In the genomic region with DNA sequence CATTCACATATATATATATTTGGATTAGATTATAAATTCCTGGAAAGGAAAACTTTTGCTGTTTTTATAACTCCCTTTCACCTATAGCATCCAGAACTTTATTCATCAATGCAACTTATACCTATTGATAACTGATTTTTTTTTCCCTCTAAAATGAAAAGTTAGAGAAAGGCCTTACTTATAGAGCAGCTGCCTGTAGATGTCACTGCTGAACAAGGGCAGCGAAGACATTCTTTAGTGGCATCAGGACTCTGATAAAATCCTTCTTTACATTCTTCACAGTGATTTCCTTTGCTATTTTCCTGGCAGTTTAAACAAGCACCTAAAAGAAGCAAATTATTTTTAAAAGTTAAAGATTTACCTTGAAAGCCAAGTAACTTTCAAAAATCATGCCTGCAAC, we compare ENCODE assay signal across 1 cellular context.
TF ChIP-seq lines count a peak whose summit lies in the region.

No MANE protein-coding gene starts in this region.

TF ChIP-seq in IMR-90, 13 proteins besides CTCF, POLR2A, EP300 and RAD21 (continued from another document):
- TF ChIP-seq, protein P1, sequence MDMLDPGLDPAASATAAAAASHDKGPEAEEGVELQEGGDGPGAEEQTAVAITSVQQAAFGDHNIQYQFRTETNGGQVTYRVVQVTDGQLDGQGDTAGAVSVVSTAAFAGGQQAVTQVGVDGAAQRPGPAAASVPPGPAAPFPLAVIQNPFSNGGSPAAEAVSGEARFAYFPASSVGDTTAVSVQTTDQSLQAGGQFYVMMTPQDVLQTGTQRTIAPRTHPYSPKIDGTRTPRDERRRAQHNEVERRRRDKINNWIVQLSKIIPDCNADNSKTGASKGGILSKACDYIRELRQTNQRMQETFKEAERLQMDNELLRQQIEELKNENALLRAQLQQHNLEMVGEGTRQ (IDR thresholded peaks at IDR 0.05; ENCODE audit: low read depth, low read length) = no peak
- TF ChIP-seq FOS (IDR thresholded peaks at IDR 0.05; ENCODE audit: low read depth, low read length) = no peak
- no peak for TF ChIP-seq CEBPB (IDR thresholded peaks at IDR 0.05; ENCODE audit: low read depth, low read length)
- TF ChIP-seq RCOR1 (IDR thresholded peaks at IDR 0.05; ENCODE audit: insufficient replicate concordance, low read length) = no peak
- no peak for TF ChIP-seq BHLHE40 (IDR thresholded peaks at IDR 0.05; ENCODE audit: low read depth, low read length)
- no peak for TF ChIP-seq RFX5 (IDR thresholded peaks at IDR 0.05; ENCODE audit: low read depth, low read length)
- no peak for TF ChIP-seq SMC3 (IDR thresholded peaks at IDR 0.05; ENCODE audit: low read depth, low read length)
- TF ChIP-seq, protein P2, sequence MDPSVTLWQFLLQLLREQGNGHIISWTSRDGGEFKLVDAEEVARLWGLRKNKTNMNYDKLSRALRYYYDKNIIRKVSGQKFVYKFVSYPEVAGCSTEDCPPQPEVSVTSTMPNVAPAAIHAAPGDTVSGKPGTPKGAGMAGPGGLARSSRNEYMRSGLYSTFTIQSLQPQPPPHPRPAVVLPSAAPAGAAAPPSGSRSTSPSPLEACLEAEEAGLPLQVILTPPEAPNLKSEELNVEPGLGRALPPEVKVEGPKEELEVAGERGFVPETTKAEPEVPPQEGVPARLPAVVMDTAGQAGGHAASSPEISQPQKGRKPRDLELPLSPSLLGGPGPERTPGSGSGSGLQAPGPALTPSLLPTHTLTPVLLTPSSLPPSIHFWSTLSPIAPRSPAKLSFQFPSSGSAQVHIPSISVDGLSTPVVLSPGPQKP (IDR thresholded peaks at IDR 0.05; ENCODE audit: borderline replicate concordance, low read depth, low read length) = no peak
